Comparison of ENCODE assay signal across 34 cellular contexts in genomic region chr17:13230350-13230900, GRCh38.
DNase-seq lines count a peak whose midpoint lies in the region; ATAC-seq, FAIRE-seq and TF ChIP-seq lines count a peak whose summit lies in the region.
"Had no signal": no experiment of that assay in that cellular context is flagged by ENCODE, and none has a peak within 500 bp of the region (broad histone marks: within the 10 kb centered on the region; RNA-seq: fewer than 3 reads in every experiment).

No MANE protein-coding gene starts in this region.

- H3K4me2 ChIP-seq in neural progenitor cell = no peak overlapping the region

- H3F3A ChIP-seq in neural progenitor cell (ENCODE audit: low read depth) = no peaks in the 10 kb centered on the region

- H4K20me1 ChIP-seq in neural progenitor cell (ENCODE audit: low read depth) = no peaks in the 10 kb centered on the region

- no peak overlapping the region for H3K4me3 ChIP-seq in NB4 (ENCODE audit: low read depth, low read length)
- H3K4me3 ChIP-seq in pancreas = no peak overlapping the region
- no peak overlapping the region for H3K4me3 ChIP-seq in BE2C (ENCODE audit: low read depth, low read length)
- no peak overlapping the region for H3K4me3 ChIP-seq in neural progenitor cell
- H3K4me3 ChIP-seq: dorsolateral prefrontal cortex, esophagus muscularis mucosa, heart left ventricle, lower lobe of right lung had no signal

- no peak overlapping the region for H2AFZ ChIP-seq in neural progenitor cell (replicated peaks)

- H3K36me3 Mint-ChIP-seq in MCF 10A (ENCODE audit: insufficient read depth, unreplicated experiment) (no peaks in the 10 kb centered on the region), neural progenitor cell (no peaks in the 10 kb centered on the region)
- H3K36me3 Mint-ChIP-seq: brain; CD14-positive monocyte; natural killer cell; stimulated activated naive B cell treated with anti-CD40 and anti-IgM and Interleukin-4, amounts not matched to agents 10 μg/mL and 1 μg/mL and 100 μg/mL, for 72 hours had no signal

- H3K27ac Mint-ChIP-seq in MCF 10A (ENCODE audit: low read depth, unreplicated experiment) (no peak overlapping the region), neural progenitor cell (no peak overlapping the region)
- H3K27ac Mint-ChIP-seq: activated CD8-positive, alpha-beta T cell treated with anti-CD3 and anti-CD28 coated beads, Interleukin-2, amount 10 ng/mL, durations not matched to agents 7 days and 5 days; activated T-helper 17 cell treated with anti-CD3 and anti-CD28 coated beads, Interleukin-2, amount 50 U/mL, for 72 hours; brain; CD14-positive monocyte; natural killer cell; stimulated activated naive B cell treated with anti-CD40 and anti-IgM and Interleukin-4, amounts not matched to agents 10 μg/mL and 1 μg/mL and 100 μg/mL, for 72 hours had no signal

- H3K4me1 Mint-ChIP-seq in MCF 10A (ENCODE audit: insufficient read depth, unreplicated experiment) (no peaks in the 10 kb centered on the region), neural progenitor cell (no peaks in the 10 kb centered on the region)
- H3K4me1 Mint-ChIP-seq: activated T-helper 17 cell treated with anti-CD3 and anti-CD28 coated beads, Interleukin-2, amount 50 U/mL, for 72 hours; CD14-positive monocyte; natural killer cell; stimulated activated naive B cell treated with anti-CD40 and anti-IgM and Interleukin-4, amounts not matched to agents 10 μg/mL and 1 μg/mL and 100 μg/mL, for 72 hours had no signal

- ATAC-seq in pancreas (peak in 3 of 4 donors; percentile 46 to 72 (median 46)), HG03520 (IDR thresholded peaks at IDR 0.05; ENCODE audit: unreplicated experiment) (no peak)
- ATAC-seq: activated CD8-positive, alpha-beta T cell treated with anti-CD3 and anti-CD28 coated beads, Interleukin-2, amount 10 ng/mL, durations not matched to agents 7 days and 5 days; activated T-helper 17 cell treated with anti-CD3 and anti-CD28 coated beads, Interleukin-2, amount 50 U/mL, for 72 hours; heart left ventricle; lower lobe of right lung; natural killer cell; Right ventricle myocardium inferior; stimulated activated naive B cell treated with anti-CD40 and anti-IgM and Interleukin-4, amounts not matched to agents 10 μg/mL and 1 μg/mL and 100 μg/mL, for 72 hours had no signal

- intact Hi-C loops in MCF 10A (cut with micrococcal nuclease) = loop anchor here (1.0 to 2.0 kb wide), 2 partner anchors 116 to 200 kb away; no protein-coding TSS in a partner anchor
- intact Hi-C loops in pancreas (cut with DNase I) = no loop called here

- H3K9ac ChIP-seq in neural progenitor cell = no peak overlapping the region

- POLR2A ChIA-PET in MCF 10A (lab: Yijun Ruan, JAX) = no interaction called here

- H3K27me3 ChIP-seq in pancreas = no peaks in the 10 kb centered on the region
- H3K27me3 ChIP-seq in BE2C = no peaks in the 10 kb centered on the region
- H3K27me3 ChIP-seq in neural progenitor cell = no peaks in the 10 kb centered on the region

- no peaks in the 10 kb centered on the region for H3K4me1 ChIP-seq in pancreas
- H3K4me1 ChIP-seq in BE2C = no peaks in the 10 kb centered on the region
- H3K4me1 ChIP-seq in neural progenitor cell = no peaks in the 10 kb centered on the region
- H3K4me1 ChIP-seq: esophagus muscularis mucosa, heart left ventricle, lower lobe of right lung had no signal

- FAIRE-seq in pancreas (lab: Jason Lieb, UNC) = no peak
- FAIRE-seq: endometrium, HTR-8/SVneo, keratinocyte had no signal

- no peak for TF ChIP-seq CTCF in NB4 (IDR thresholded peaks at IDR 0.05; ENCODE audit: low read depth, low read length)
- peak; percentile 11 for TF ChIP-seq CTCF in MCF 10A (IDR thresholded peaks at IDR 0.05; ENCODE audit: unreplicated experiment)
- TF ChIP-seq CTCF in pancreas (IDR thresholded peaks at IDR 0.05) = no peak
- TF ChIP-seq CTCF in BE2C (IDR thresholded peaks at IDR 0.05; ENCODE audit: low read depth, low read length) = no peak
- no peak for TF ChIP-seq CTCF in neural progenitor cell (IDR thresholded peaks at IDR 0.05)

- no peaks in the 10 kb centered on the region for H3K79me2 ChIP-seq in neural progenitor cell (ENCODE audit: low read depth)

- 39 to 47% methylated on average over 5 of the region's 5 CpGs for WGBS in pancreas, 2 donors

- DNase-seq in NCI-H146 (lab: John Stamatoyannopoulos, UW) (peak; percentile 23), NCI-H146 treated with DMSO at 0.1 percent for 48 hours (lab: John Stamatoyannopoulos, UW; ENCODE audit: unreplicated experiment) (no peak), NB4 (ENCODE audit: low read depth) (peak; percentile 10), MCF 10A (ENCODE audit: unreplicated experiment) (peak; percentile 15), pancreas (no peak), BE2C (no peak), neural progenitor cell (ENCODE audit: low spot score) (no peak)
- DNase-seq: 8988T; activated CD8-positive, alpha-beta T cell treated with anti-CD3 and anti-CD28 coated beads, Interleukin-2, amount 10 ng/mL, durations not matched to agents 7 days and 5 days; activated naive CD4-positive, alpha-beta T cell treated with anti-CD3 and anti-CD28 coated beads, Interleukin-2, amount 50 U/mL, for 16 hours; cerebellar nuclear complex; DND-41; dorsolateral prefrontal cortex; foreskin melanocyte; GOT3; heart left ventricle; KBM-7; lower lobe of right lung; natural killer cell; NCI-H1694; NCI-H446 treated with DMSO at 0.1 percent for 48 hours; NCI-H82; occipital lobe; stimulated activated naive B cell treated with anti-CD40 and anti-IgM and Interleukin-4, amounts not matched to agents 10 μg/mL and 1 μg/mL and 100 μg/mL, for 72 hours; substantia nigra had no signal

- no peak overlapping the region for H3K4me3 Mint-ChIP-seq in MCF 10A (ENCODE audit: unreplicated experiment)
- no peak overlapping the region for H3K4me3 Mint-ChIP-seq in neural progenitor cell
- H3K4me3 Mint-ChIP-seq: activated CD8-positive, alpha-beta T cell treated with anti-CD3 and anti-CD28 coated beads, Interleukin-2, amount 10 ng/mL, durations not matched to agents 7 days and 5 days; activated T-helper 17 cell treated with anti-CD3 and anti-CD28 coated beads, Interleukin-2, amount 50 U/mL, for 72 hours; brain; CD14-positive monocyte; natural killer cell; stimulated activated naive B cell treated with anti-CD40 and anti-IgM and Interleukin-4, amounts not matched to agents 10 μg/mL and 1 μg/mL and 100 μg/mL, for 72 hours had no signal

- no peaks in the 10 kb centered on the region for H3K9me3 ChIP-seq in pancreas
- no peaks in the 10 kb centered on the region for H3K9me3 ChIP-seq in BE2C
- H3K9me3 ChIP-seq in neural progenitor cell (ENCODE audit: low read depth) = no peaks in the 10 kb centered on the region
- H3K9me3 ChIP-seq: esophagus muscularis mucosa, heart left ventricle, lower lobe of right lung had no signal

- no peak for TF ChIP-seq POLR2A in NB4 (IDR thresholded peaks at IDR 0.05; ENCODE audit: extremely low read depth, insufficient read length)

- CTCF ChIA-PET in MCF 10A (lab: Yijun Ruan, JAX) = interaction anchor here (0.6 to 3.7 kb wide), 5 partner anchors 116 to 1283 kb away, joined by 3 to 20 read pairs (median 5); no protein-coding TSS in a partner anchor

- no peaks in the 10 kb centered on the region for H3K36me3 ChIP-seq in pancreas
- no peaks in the 10 kb centered on the region for H3K36me3 ChIP-seq in BE2C
- no peaks in the 10 kb centered on the region for H3K36me3 ChIP-seq in neural progenitor cell
- H3K36me3 ChIP-seq: esophagus muscularis mucosa, heart left ventricle, lower lobe of right lung had no signal

- H3K27me3 Mint-ChIP-seq in MCF 10A (ENCODE audit: insufficient read depth, unreplicated experiment) (peaks cover 92% of the 10 kb centered on the region), neural progenitor cell (ENCODE audit: insufficient read depth, low read depth) (peaks cover 2% of the 10 kb centered on the region)
- H3K27me3 Mint-ChIP-seq: brain; stimulated activated naive B cell treated with anti-CD40 and anti-IgM and Interleukin-4, amounts not matched to agents 10 μg/mL and 1 μg/mL and 100 μg/mL, for 72 hours had no signal

- no TSS peak for BruUV-seq in MCF 10A (replicated peaks; lab: Mats Ljungman, UMichigan)

- H3K9me3 Mint-ChIP-seq in MCF 10A (ENCODE audit: unreplicated experiment) (no peaks in the 10 kb centered on the region), neural progenitor cell (no peaks in the 10 kb centered on the region)
- H3K9me3 Mint-ChIP-seq: activated T-helper 17 cell treated with anti-CD3 and anti-CD28 coated beads, Interleukin-2, amount 50 U/mL, for 72 hours; brain had no signal

- H3K27ac ChIP-seq in pancreas = no peak overlapping the region
- no peak overlapping the region for H3K27ac ChIP-seq in neural progenitor cell
- H3K27ac ChIP-seq: dorsolateral prefrontal cortex, esophagus muscularis mucosa, heart left ventricle, lower lobe of right lung had no signal

Comparison
In these comparisons a context has a peak if more than half of its experiments do, and no peak if none do; other contexts are left out.
1. DNase-seq: peak in NCI-H146 (single experiment), NB4 (single experiment) and MCF 10A (single experiment); none in NCI-H146 treated with DMSO at 0.1 percent for 48 hours (single experiment), pancreas (0 of 6), BE2C (single experiment) and neural progenitor cell (single experiment).